23 cellular contexts compared by ENCODE assay signal in genomic region chr3:33165372-33165771, GRCh38. TPM values are rescaled to one million over a fixed set of nuclear protein-coding genes. Genes with fewer than 3 reads are reported as not detected.
"Had no signal": no experiment of that assay in that cellular context is flagged by ENCODE, and none has a peak within 500 bp of the region (broad histone marks: within the 10 kb centered on the region; RNA-seq: fewer than 3 reads in every experiment).

No MANE protein-coding gene starts in this region.

- H3K4me3 ChIP-seq: left ventricle myocardium inferior, mucosa of descending colon, ovary, right atrium auricular region, right lobe of liver, smooth muscle cell, testis, tibial nerve, uterus had no signal

- DNase-seq: hypothalamus; immature natural killer cell; kidney; left ventricle myocardium inferior; midbrain; mucosa of descending colon; naive thymus-derived CD4-positive, alpha-beta T cell; ovary; right lobe of liver; stimulated activated CD4-positive, alpha-beta T cell treated with anti-CD3 and anti-CD28 coated beads, Interleukin-1b, Interleukin-23, amount 100 ng/mL, for 48 hours; stimulated activated CD4-positive, alpha-beta T cell treated with anti-CD3 and anti-CD28 coated beads, Interleukin-2, amount 100 ng/mL, for 48 hours; stimulated activated CD4-positive, alpha-beta T cell treated with anti-CD3 and anti-CD28 coated beads, Interleukin-4, amount 100 ng/mL, for 4 hours; stimulated activated CD8-positive, alpha-beta memory T cell treated with anti-CD3 and anti-CD28 coated beads, Interleukin-4, amount 100 ng/mL, for 48 hours; stimulated activated naive CD4-positive, alpha-beta T cell treated with Interleukin-2 at 50 U/mL for 16 hours; stimulated activated naive CD8-positive, alpha-beta T cell treated with anti-CD3 and anti-CD28 coated beads, Interleukin-15, amount 100 ng/mL, for 72 hours; substantia nigra; testis; uterus had no signal

- ATAC-seq: mucosa of descending colon; naive thymus-derived CD4-positive, alpha-beta T cell; natural killer cell treated with Interleukin-12 subunit alpha and Interleukin-12 subunit beta and Interleukin-15 and Interleukin-18, amount 100 ng/mL, for 72 hours; right lobe of liver; stimulated activated memory B cell treated with anti-CD40 and anti-IgM and Interleukin-4, amounts not matched to agents 10 μg/mL and 1 μg/mL and 100 μg/mL, for 72 hours; stimulated activated naive CD8-positive, alpha-beta T cell treated with anti-CD3 and anti-CD28 coated beads, Interleukin-15, amount 100 ng/mL, for 72 hours had no signal

- H3K4me1 ChIP-seq: right atrium auricular region, right lobe of liver, tibial nerve, uterus had no signal

- H3K9me3 ChIP-seq: mucosa of descending colon, ovary, right atrium auricular region, right lobe of liver, testis, tibial nerve, uterus had no signal

- H3K27ac ChIP-seq: left ventricle myocardium inferior, ovary, right atrium auricular region, right lobe of liver, testis, tibial nerve, uterus had no signal

- H3K27me3 ChIP-seq: ovary, right atrium auricular region, right lobe of liver, testis, tibial nerve, uterus had no signal

- H3K36me3 ChIP-seq: left ventricle myocardium inferior, ovary, right atrium auricular region, right lobe of liver, tibial nerve, uterus had no signal

RNA-seq across cellular contexts. Expression of gene SUSD5, which starts 53.2 kb away (rescaled TPM):
- total RNA-seq: naive thymus-derived CD4-positive, alpha-beta T cell; natural killer cell treated with Interleukin-12 subunit alpha and Interleukin-12 subunit beta and Interleukin-15 and Interleukin-18, amount 100 ng/mL, for 72 hours had no signal
- polyA plus RNA-seq: immature natural killer cell had no signal
